ENCODE assay signal across 27 cellular contexts in the genomic region with DNA sequence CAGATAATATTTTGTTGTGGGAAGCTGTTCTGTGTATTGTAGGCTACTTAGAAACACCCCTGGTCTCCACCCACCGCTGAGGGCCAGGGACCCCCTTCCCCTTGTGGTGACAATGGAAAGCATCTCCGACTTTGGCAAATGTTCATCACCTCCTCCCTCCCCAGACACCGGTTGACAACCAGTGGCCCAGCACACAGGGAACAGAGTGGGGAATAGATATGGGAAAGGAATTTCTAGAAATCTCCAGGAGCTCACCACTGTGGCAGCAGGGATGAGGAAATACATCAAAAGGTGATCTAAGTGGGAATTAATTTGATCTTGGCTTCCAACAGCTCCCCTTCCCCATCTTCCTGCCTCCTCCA.
"Had no signal": no experiment of that assay in that cellular context is flagged by ENCODE, and none has a peak within 500 bp of the region (broad histone marks: within the 10 kb centered on the region; RNA-seq: fewer than 3 reads in every experiment).

No MANE protein-coding gene starts in this region.

- H3K9ac ChIP-seq: parathyroid adenoma had no signal

- H3K9me3 ChIP-seq: left lung, psoas muscle, suprapubic skin, thoracic aorta, tibial artery, upper lobe of right lung had no signal

- H3K36me3 ChIP-seq: left lung, suprapubic skin, thoracic aorta, tibial artery, upper lobe of right lung had no signal

- H3K27ac ChIP-seq: left lung, parathyroid adenoma, psoas muscle, suprapubic skin, thoracic aorta, tibial artery, upper lobe of right lung had no signal

- FAIRE-seq: islet of Langerhans, kidney, urothelium cell line had no signal

- DNase-seq: hypothalamus; immature natural killer cell; kidney; left colon; left lung; naive B cell; nucleus accumbens; psoas muscle; stimulated activated CD4-positive, alpha-beta T cell treated with anti-CD3 and anti-CD28 coated beads, Interleukin-12 subunit alpha, Interleukin-12 subunit beta, amount 100 ng/mL, for 4 hours; stimulated activated CD4-positive, alpha-beta T cell treated with anti-CD3 and anti-CD28 coated beads, Interleukin-15, amount 100 ng/mL, for 24 hours; stimulated activated CD4-positive, alpha-beta T cell treated with anti-CD3 and anti-CD28 coated beads, Interleukin-2, amount 100 ng/mL, for 24 hours; stimulated activated CD4-positive, alpha-beta T cell treated with anti-CD3 and anti-CD28 coated beads, Interleukin-4, amount 100 ng/mL, for 1 hour; stimulated activated naive B cell treated with anti-CD40 and anti-IgM and Interleukin-4, amounts not matched to agents 10 μg/mL and 1 μg/mL and 100 μg/mL, for 72 hours; tibial artery; trophoblast cell; upper lobe of right lung had no signal

- H3K4me1 ChIP-seq: left lung, parathyroid adenoma, psoas muscle, suprapubic skin, tibial artery, upper lobe of right lung had no signal

- H3K27me3 ChIP-seq: suprapubic skin, tibial artery, upper lobe of right lung had no signal

- H3K4me3 ChIP-seq: left lung, lung, psoas muscle, skin epidermis, suprapubic skin, thoracic aorta, tibial artery, upper lobe of right lung had no signal

- H2AFZ ChIP-seq: parathyroid adenoma had no signal

- H3K4me3 Mint-ChIP-seq: immature natural killer cell; mesothelial cell of epicardium; naive B cell; natural killer cell treated with Interleukin-12 subunit alpha and Interleukin-12 subunit beta and Interleukin-15 and Interleukin-18, amount 100 ng/mL, for 72 hours; stimulated activated naive B cell treated with anti-CD40 and anti-IgM and Interleukin-4, amounts not matched to agents 10 μg/mL and 1 μg/mL and 100 μg/mL, for 72 hours; stimulated activated naive CD8-positive, alpha-beta T cell treated with anti-CD3 and anti-CD28 coated beads, Interleukin-15, Interleukin-2, amounts not matched to agents 100 ng/mL and 50 ng/mL, for 24 hours had no signal

- H3K4me1 Mint-ChIP-seq: immature natural killer cell; naive B cell; stimulated activated naive B cell treated with anti-CD40 and anti-IgM and Interleukin-4, amounts not matched to agents 10 μg/mL and 1 μg/mL and 100 μg/mL, for 72 hours had no signal

- H3K27ac Mint-ChIP-seq: immature natural killer cell; mesothelial cell of epicardium; naive B cell; natural killer cell treated with Interleukin-12 subunit alpha and Interleukin-12 subunit beta and Interleukin-15 and Interleukin-18, amount 100 ng/mL, for 72 hours; stimulated activated naive B cell treated with anti-CD40 and anti-IgM and Interleukin-4, amounts not matched to agents 10 μg/mL and 1 μg/mL and 100 μg/mL, for 72 hours; stimulated activated naive CD8-positive, alpha-beta T cell treated with anti-CD3 and anti-CD28 coated beads, Interleukin-15, Interleukin-2, amounts not matched to agents 100 ng/mL and 50 ng/mL, for 24 hours had no signal

- H3K36me3 Mint-ChIP-seq: immature natural killer cell; mesothelial cell of epicardium; naive B cell; natural killer cell treated with Interleukin-12 subunit alpha and Interleukin-12 subunit beta and Interleukin-15 and Interleukin-18, amount 100 ng/mL, for 72 hours; stimulated activated naive B cell treated with anti-CD40 and anti-IgM and Interleukin-4, amounts not matched to agents 10 μg/mL and 1 μg/mL and 100 μg/mL, for 72 hours had no signal

- H3K9me3 Mint-ChIP-seq: immature natural killer cell; natural killer cell treated with Interleukin-12 subunit alpha and Interleukin-12 subunit beta and Interleukin-15 and Interleukin-18, amount 100 ng/mL, for 72 hours; stimulated activated naive B cell treated with anti-CD40 and anti-IgM and Interleukin-4, amounts not matched to agents 10 μg/mL and 1 μg/mL and 100 μg/mL, for 72 hours; stimulated activated naive CD8-positive, alpha-beta T cell treated with anti-CD3 and anti-CD28 coated beads, Interleukin-15, Interleukin-2, amounts not matched to agents 100 ng/mL and 50 ng/mL, for 24 hours had no signal

- H3K79me2 ChIP-seq: parathyroid adenoma had no signal

- ATAC-seq: left lung; psoas muscle; sciatic nerve; stimulated activated naive B cell treated with anti-CD40 and anti-IgM and Interleukin-4, amounts not matched to agents 10 μg/mL and 1 μg/mL and 100 μg/mL, for 72 hours had no signal
